In genomic region chr19:7953060-7953459, GRCh38 we compare ENCODE assay signal across 20 cellular contexts. TPM values are rescaled to one million over a fixed set of nuclear protein-coding genes. Genes with fewer than 3 reads are reported as not detected.
DNase-seq lines count a peak whose midpoint lies in the region; ATAC-seq and TF ChIP-seq lines count a peak whose summit lies in the region.
"Had no signal": no experiment of that assay in that cellular context is flagged by ENCODE, and none has a peak within 500 bp of the region (broad histone marks: within the 10 kb centered on the region; RNA-seq: fewer than 3 reads in every experiment).

No MANE protein-coding gene starts in this region.

- DNase-seq in DMS 273 (lab: John Stamatoyannopoulos, UW; ENCODE audit: unreplicated experiment) = peak; percentile 41
- DNase-seq in DMS 273 treated with DMSO at 0.1 percent for 48 hours (lab: John Stamatoyannopoulos, UW) = no peak
- peak; percentile 48 for DNase-seq in PC-3
- DNase-seq in epithelial cell of esophagus (ENCODE audit: low read depth) = peak; percentile 84
- DNase-seq in neuronal stem cell (ENCODE audit: low spot score) = no peak
- DNase-seq in OCI-LY7 (ENCODE audit: low spot score) = no peak
- DNase-seq in esophagus squamous epithelium (lab: John Stamatoyannopoulos, UW) = no peak
- no peak for DNase-seq in Peyer's patch
- DNase-seq: activated B cell treated with CpG ODN at 0.5 μM for 24 hours; activated T-cell treated with anti-CD3 and anti-CD28 coated beads, Interleukin-2, amount 50 U/mL, for 1 hour; amygdala; MM.1S; NCI-H446 treated with DMSO at 0.1 percent for 48 hours; Right ventricle myocardium superior; spleen; tibial artery had no signal

- no peaks in the 10 kb centered on the region for H3K36me3 ChIP-seq in PC-3 (ENCODE audit: low read depth, low read length)
- peaks cover 1 to 17% of the 10 kb centered on the region in 2 donors for H3K36me3 ChIP-seq in neuronal stem cell (replicated peaks in 1 of 2; ENCODE audit: control insufficient read depth in 2 of 2, insufficient read depth in 2 of 2, low read length in 2 of 2)
- H3K36me3 ChIP-seq in OCI-LY7 (ENCODE audit: insufficient read depth, low read length) = 0 out of 2 replicates have a peak, but pooled peaks cover 2% of the 10 kb centered on the region
- peaks cover 0 to 7% (median 0%) of the 10 kb centered on the region in 3 donors for H3K36me3 ChIP-seq in esophagus squamous epithelium
- peaks cover 0 to 3% (median 0%) of the 10 kb centered on the region in 3 donors for H3K36me3 ChIP-seq in Peyer's patch

- POLR2A ChIA-PET in PC-3 (lab: Charles Lee; ENCODE audit: unreplicated experiment) = no interaction called here
- POLR2A ChIA-PET in OCI-LY7 (lab: Charles Lee) = interaction anchor here (0.6 kb wide), 1 partner anchor 439 kb away, joined by 6 read pairs; no protein-coding TSS in a partner anchor

- no peak overlapping the region for H2BK12ac ChIP-seq in neuronal stem cell (ENCODE audit: low read length)

- H2BK15ac ChIP-seq in neuronal stem cell (ENCODE audit: low read length) = no peak overlapping the region

- no peak overlapping the region for H3K27ac ChIP-seq in PC-3 (ENCODE audit: low read length)
- no peak overlapping the region for H3K27ac ChIP-seq in neuronal stem cell (replicated peaks; ENCODE audit: low read length)
- no peak overlapping the region for H3K27ac ChIP-seq in OCI-LY7 (ENCODE audit: low read depth, low read length, poor library complexity, severe bottlenecking)
- no peak overlapping the region for H3K27ac ChIP-seq in esophagus squamous epithelium
- no peak overlapping the region for H3K27ac ChIP-seq in Peyer's patch
- H3K27ac ChIP-seq: 22Rv1, heart left ventricle, tibial artery had no signal

- no peak overlapping the region for H3K4me3 ChIP-seq in PC-3 (ENCODE audit: low read length)
- H3K4me3 ChIP-seq in epithelial cell of esophagus (ENCODE audit: low read length) = no peak overlapping the region
- H3K4me3 ChIP-seq in neuronal stem cell (ENCODE audit: low read length in 2 of 2) = no peak overlapping the region
- no peak overlapping the region for H3K4me3 ChIP-seq in OCI-LY7 (ENCODE audit: low read depth, low read length, poor library complexity, severe bottlenecking)
- H3K4me3 ChIP-seq in esophagus squamous epithelium = no peak overlapping the region
- H3K4me3 ChIP-seq in Peyer's patch = no peak overlapping the region
- H3K4me3 ChIP-seq: GM12878, heart left ventricle, spleen, tibial artery had no signal

- no peak overlapping the region for H4K8ac ChIP-seq in neuronal stem cell (ENCODE audit: low read depth, low read length)

- no peaks in the 10 kb centered on the region for H3F3A ChIP-seq in PC-3 (ENCODE audit: low read length, unreplicated experiment)

- H2BK120ac ChIP-seq in neuronal stem cell (ENCODE audit: low read depth, low read length) = no peak overlapping the region

- H3K27me3 ChIP-seq in PC-3 (ENCODE audit: low read length) = no peaks in the 10 kb centered on the region
- H3K27me3 ChIP-seq in neuronal stem cell (ENCODE audit: control insufficient read depth in 3 of 3, insufficient read depth in 3 of 3, low read depth in 1 of 3, low read length in 3 of 3) = no peaks in the 10 kb centered on the region
- no peaks in the 10 kb centered on the region for H3K27me3 ChIP-seq in esophagus squamous epithelium
- H3K27me3 ChIP-seq in Peyer's patch = no peaks in the 10 kb centered on the region
- H3K27me3 ChIP-seq: heart left ventricle, spleen, tibial artery had no signal

- no peaks in the 10 kb centered on the region for H4K20me1 ChIP-seq in PC-3 (ENCODE audit: low read length)
- H4K20me1 ChIP-seq in OCI-LY7 (ENCODE audit: insufficient read depth, low read length) = no peaks in the 10 kb centered on the region

- no peaks in the 10 kb centered on the region for H3K9me3 ChIP-seq in PC-3 (ENCODE audit: low read length)
- H3K9me3 ChIP-seq in neuronal stem cell (replicated peaks in 1 of 2; ENCODE audit: control insufficient read depth in 2 of 2, insufficient read depth in 1 of 2, low read depth in 1 of 2, low read length in 2 of 2) = no peaks in the 10 kb centered on the region
- no peaks in the 10 kb centered on the region for H3K9me3 ChIP-seq in OCI-LY7 (ENCODE audit: low read length)
- H3K9me3 ChIP-seq in esophagus squamous epithelium = no peaks in the 10 kb centered on the region
- H3K9me3 ChIP-seq in Peyer's patch = no peaks in the 10 kb centered on the region
- H3K9me3 ChIP-seq: heart left ventricle, spleen, tibial artery had no signal

- CTCF ChIA-PET in PC-3 (lab: Charles Lee) = no interaction called here
- CTCF ChIA-PET in OCI-LY7 (lab: Charles Lee; ENCODE audit: unreplicated experiment) = interaction anchor here (0.6 kb wide), 2 partner anchors 496 to 632 kb away, joined by 3 to 4 read pairs; no protein-coding TSS in a partner anchor

- H3K9ac ChIP-seq in PC-3 (ENCODE audit: low read length) (no peak overlapping the region), neuronal stem cell (ENCODE audit: low read depth, low read length, poor library complexity) (no peak overlapping the region)

- no peak overlapping the region for H3K4ac ChIP-seq in neuronal stem cell (ENCODE audit: low read length)

- H3K79me2 ChIP-seq in PC-3 (ENCODE audit: low read length) (no peaks in the 10 kb centered on the region), OCI-LY7 (ENCODE audit: insufficient read depth, low read depth, low read length) (no peaks in the 10 kb centered on the region)

- BruUV-seq in PC-3 (replicated peaks; lab: Mats Ljungman, UMichigan) = no TSS peak
- no TSS peak for BruUV-seq in OCI-LY7 (replicated peaks; lab: Mats Ljungman, UMichigan)

- ATAC-seq in PC-3 = peak; percentile 42
- ATAC-seq: GM12878 had no signal

- no peak overlapping the region for H2AFZ ChIP-seq in PC-3 (ENCODE audit: low read length)
- H2AFZ ChIP-seq in neuronal stem cell (ENCODE audit: low read length) = no peak overlapping the region
- no peak overlapping the region for H2AFZ ChIP-seq in OCI-LY7 (ENCODE audit: low read length)

- H3K79me1 ChIP-seq in neuronal stem cell (ENCODE audit: low read depth, low read length) = no peaks in the 10 kb centered on the region

- H3K4me1 ChIP-seq in PC-3 (ENCODE audit: insufficient read depth, low read length) = peaks cover 9% of the 10 kb centered on the region
- peaks cover 0 to 2% of the 10 kb centered on the region in 2 donors for H3K4me1 ChIP-seq in neuronal stem cell (ENCODE audit: control insufficient read depth in 2 of 2, insufficient read depth in 1 of 2, low read depth in 1 of 2, low read length in 2 of 2)
- H3K4me1 ChIP-seq in OCI-LY7 (ENCODE audit: insufficient read depth, low read length, poor library complexity, severe bottlenecking) = no peaks in the 10 kb centered on the region
- peaks cover 0 to 4% (median 0%) of the 10 kb centered on the region in 3 donors for H3K4me1 ChIP-seq in esophagus squamous epithelium
- H3K4me1 ChIP-seq in Peyer's patch = no peaks in the 10 kb centered on the region
- H3K4me1 ChIP-seq: tibial artery had no signal

- peak overlapping the region; percentile 35 for H2AK5ac ChIP-seq in neuronal stem cell (ENCODE audit: low read depth, low read length)

- H3K4me2 ChIP-seq in PC-3 (ENCODE audit: low read length) = no peak overlapping the region
- no peak overlapping the region for H3K4me2 ChIP-seq in neuronal stem cell (ENCODE audit: insufficient read depth, low read length, poor library complexity, severe bottlenecking)
- no peak overlapping the region for H3K4me2 ChIP-seq in OCI-LY7 (ENCODE audit: low read length)

- H3K9me2 ChIP-seq in PC-3 (replicated peaks; ENCODE audit: low read length) = no peaks in the 10 kb centered on the region
- H3K9me2 ChIP-seq in OCI-LY7 (ENCODE audit: insufficient read depth, low read length) = no peaks in the 10 kb centered on the region

- no peak overlapping the region for H3K23ac ChIP-seq in neuronal stem cell (ENCODE audit: low read depth, low read length, poor library complexity)

- TF ChIP-seq POLR2A in esophagus squamous epithelium (IDR thresholded peaks at IDR 0.05) = no peak
- TF ChIP-seq POLR2A in Peyer's patch (IDR thresholded peaks at IDR 0.05) = no peak

- H3K14ac ChIP-seq in neuronal stem cell (ENCODE audit: low read length) = no peak overlapping the region

- H2BK5ac ChIP-seq in neuronal stem cell (ENCODE audit: low read length) = no peak overlapping the region

- H3K18ac ChIP-seq in neuronal stem cell (ENCODE audit: low read length) = peak overlapping the region; percentile 2

- no peak for TF ChIP-seq CTCF in PC-3 (conservative IDR thresholded peaks at IDR 0.05; ENCODE audit: low read depth, low read length)
- TF ChIP-seq CTCF in epithelial cell of esophagus (IDR thresholded peaks at IDR 0.05; ENCODE audit: insufficient read depth, low read depth, low read length, missing control alignments) = no peak
- TF ChIP-seq CTCF in OCI-LY7 (conservative IDR thresholded peaks at IDR 0.05; ENCODE audit: low read length) = no peak
- no peak for TF ChIP-seq CTCF in esophagus squamous epithelium (IDR thresholded peaks at IDR 0.05)
- no peak for TF ChIP-seq CTCF in Peyer's patch (IDR thresholded peaks at IDR 0.05)

- no CpG with 5 or more reads among the region's 3 CpGs for WGBS in neuronal stem cell (ENCODE audit: extremely low coverage in 2 of 2, insufficient read length in 2 of 2, insufficient replicate concordance in 1 of 2), 2 donors
- WGBS in esophagus squamous epithelium, 2 donors = 11 to 12% methylated on average over 3 of the region's 3 CpGs

- H4K91ac ChIP-seq in neuronal stem cell (ENCODE audit: low read depth, low read length, poor library complexity) = no peak overlapping the region

- intact Hi-C loops in PC-3 (cut with micrococcal nuclease) (no loop called here), OCI-LY7 (cut with micrococcal nuclease; ENCODE audit: unreplicated experiment) (no loop called here), esophagus squamous epithelium (cut with DNase I) (no loop called here)

RNA-seq across cellular contexts. Expression of gene TIMM44, which starts 9.6 kb away (rescaled TPM):
- total RNA-seq in PC-3 (2014; rRNA removed) = 191 and 262 TPM in 2 replicates
- 50.7 TPM for polyA plus RNA-seq in neuronal stem cell (2013, experiment 1 of 2)
- polyA plus RNA-seq in neuronal stem cell (2013, experiment 2 of 2) = 56.0 TPM
- total RNA-seq in OCI-LY7 (2014; rRNA removed; shearing (Covaris generic)) = 86.0 and 89.0 TPM in 2 replicates
- 97.6 and 116 TPM in 2 replicates for total RNA-seq in OCI-LY7 (2022)
- total RNA-seq in esophagus squamous epithelium = 10 to 100 TPM; 36.4 to 52.6 (median 45.5) TPM
- 100 to 1,000 TPM in 1 of 4 donors, 10 to 100 TPM in 3; 55.5 to 211 (median 80.7) TPM for total RNA-seq in Peyer's patch

RNA-seq across cellular contexts. Expression of gene CTXN1, which starts 27.1 kb away (rescaled TPM):
- total RNA-seq in PC-3 (2014; rRNA removed) (11.4 and 40.3 TPM in 2 replicates), OCI-LY7 (2022) (0.98 and 1.0 TPM in 2 replicates), esophagus squamous epithelium (1 to 10 TPM in 1 of 4 donors, under 1 TPM in 2, not detected in 1; 0.35 to 2.7 (median 0.75) TPM), Peyer's patch (1 to 10 TPM in 3 of 4 donors, not detected in 1; 1.6 to 2.5 (median 2.4) TPM)
- 136 TPM for polyA plus RNA-seq in neuronal stem cell (2013, experiment 1 of 2)
- polyA plus RNA-seq in neuronal stem cell (2013, experiment 2 of 2) = 129 TPM
- 0.13 TPM in 1 of 2 replicates, not detected in the other for total RNA-seq in OCI-LY7 (2014; rRNA removed; shearing (Covaris generic))
- total RNA-seq: activated B cell treated with CpG ODN at 0.5 μM for 24 hours had no signal

RNA-seq across cellular contexts. Expression of gene SNAPC2, which starts 32.9 kb away (rescaled TPM):
- total RNA-seq in PC-3 (2014; rRNA removed) (40.1 and 61.7 TPM in 2 replicates), OCI-LY7 (2022) (6.2 and 8.2 TPM in 2 replicates), esophagus squamous epithelium (10 to 100 TPM in 1 of 4 donors, 1 to 10 TPM in 3; 6.2 to 10.9 (median 6.4) TPM), Peyer's patch (10 to 100 TPM in 2 of 4 donors, 1 to 10 TPM in 2; 7.4 to 12.9 (median 9.4) TPM)
- 35.6 TPM for polyA plus RNA-seq in neuronal stem cell (2013, experiment 1 of 2)
- 32.9 TPM for polyA plus RNA-seq in neuronal stem cell (2013, experiment 2 of 2)
- total RNA-seq in OCI-LY7 (2014; rRNA removed; shearing (Covaris generic)) = 4.9 and 21.6 TPM in 2 replicates

RNA-seq across cellular contexts. Expression of gene TGFBR3L, which starts 38.4 kb away (rescaled TPM):
- total RNA-seq in PC-3 (2014; rRNA removed) (10.5 and 15.5 TPM in 2 replicates), OCI-LY7 (2022) (0.61 and 0.74 TPM in 2 replicates), esophagus squamous epithelium (not detected), Peyer's patch (not detected)
- 1.3 TPM for polyA plus RNA-seq in neuronal stem cell (2013, experiment 1 of 2)
- 1.9 TPM for polyA plus RNA-seq in neuronal stem cell (2013, experiment 2 of 2)
- total RNA-seq in OCI-LY7 (2014; rRNA removed; shearing (Covaris generic)) = 0.13 TPM in 1 of 2 replicates, not detected in the other
- total RNA-seq: activated B cell treated with CpG ODN at 0.5 μM for 24 hours, lung microvascular endothelial cell, spleen had no signal

RNA-seq across cellular contexts. Expression of gene MAP2K7, which starts 49.4 kb away (rescaled TPM):
- total RNA-seq in PC-3 (2014; rRNA removed) = 39.3 and 40.5 TPM in 2 replicates
- 32.5 TPM for polyA plus RNA-seq in neuronal stem cell (2013, experiment 1 of 2)
- 32.3 TPM for polyA plus RNA-seq in neuronal stem cell (2013, experiment 2 of 2)
- 19.4 and 23.2 TPM in 2 replicates for total RNA-seq in OCI-LY7 (2014; rRNA removed; shearing (Covaris generic))
- 44.5 and 48.1 TPM in 2 replicates for total RNA-seq in OCI-LY7 (2022)
- 10 to 100 TPM in 3 of 4 donors, 1 to 10 TPM in 1; 8.6 to 17.3 (median 13.8) TPM for total RNA-seq in esophagus squamous epithelium
- total RNA-seq in Peyer's patch = 10 to 100 TPM; 16.6 to 39.3 (median 35.0) TPM

Comparison
In these comparisons a context has a peak if more than half of its experiments do, and no peak if none do; other contexts are left out.
1. DNase-seq: peak in DMS 273 (single experiment), PC-3 (single experiment) and epithelial cell of esophagus (single experiment); none in DMS 273 treated with DMSO at 0.1 percent for 48 hours (single experiment), neuronal stem cell (single experiment), OCI-LY7 (single experiment), esophagus squamous epithelium (single experiment) and Peyer's patch (0 of 3).